ENCODE assay signal across 1 cellular context in the genomic region with DNA sequence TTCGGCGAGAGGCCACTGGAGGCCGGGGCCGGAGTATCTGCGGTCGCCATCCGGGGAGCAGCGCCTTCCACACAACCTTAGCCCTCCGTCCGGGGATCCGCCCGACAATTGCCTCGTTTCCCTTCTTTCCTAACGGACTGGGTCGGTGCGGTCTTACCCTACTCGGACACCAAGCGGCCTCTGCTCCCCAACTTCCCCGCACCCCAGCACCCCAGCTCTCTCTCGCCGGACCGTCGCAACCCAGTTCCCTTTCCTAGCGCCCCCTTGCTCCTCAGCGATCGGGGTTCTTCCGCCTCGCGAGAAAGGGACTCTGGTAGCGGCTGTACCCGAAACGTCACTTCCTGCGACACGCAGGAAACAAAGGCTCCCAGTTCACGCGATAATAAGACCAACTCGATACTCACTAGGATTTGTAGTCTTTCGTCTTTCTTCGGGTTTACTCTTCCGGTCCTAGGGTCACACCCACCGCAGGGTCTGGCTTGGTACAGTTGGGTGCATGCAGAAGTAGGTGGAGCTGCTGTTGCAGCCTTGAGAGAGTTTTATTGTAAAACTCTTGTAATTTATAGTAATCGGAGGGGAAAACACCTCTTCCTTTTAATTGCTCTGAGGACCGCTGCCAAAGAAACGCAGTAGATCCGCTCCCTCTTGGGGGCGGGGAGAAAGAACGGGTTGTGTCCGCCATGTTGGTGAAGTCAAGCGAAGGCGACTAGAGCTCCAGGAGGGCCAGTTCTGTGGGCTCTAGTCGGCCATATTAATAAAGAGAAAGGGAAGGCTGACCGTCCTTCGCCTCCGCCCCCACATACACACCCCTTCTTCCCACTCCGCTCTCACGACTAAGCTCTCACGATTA.
TF ChIP-seq lines count a peak whose summit lies in the region.

A gene (plus strand): TSS at position 741 of the 850 bp plus-strand sequence. CDS start 209 bp downstream, outside the sequence.
A gene with protein sequence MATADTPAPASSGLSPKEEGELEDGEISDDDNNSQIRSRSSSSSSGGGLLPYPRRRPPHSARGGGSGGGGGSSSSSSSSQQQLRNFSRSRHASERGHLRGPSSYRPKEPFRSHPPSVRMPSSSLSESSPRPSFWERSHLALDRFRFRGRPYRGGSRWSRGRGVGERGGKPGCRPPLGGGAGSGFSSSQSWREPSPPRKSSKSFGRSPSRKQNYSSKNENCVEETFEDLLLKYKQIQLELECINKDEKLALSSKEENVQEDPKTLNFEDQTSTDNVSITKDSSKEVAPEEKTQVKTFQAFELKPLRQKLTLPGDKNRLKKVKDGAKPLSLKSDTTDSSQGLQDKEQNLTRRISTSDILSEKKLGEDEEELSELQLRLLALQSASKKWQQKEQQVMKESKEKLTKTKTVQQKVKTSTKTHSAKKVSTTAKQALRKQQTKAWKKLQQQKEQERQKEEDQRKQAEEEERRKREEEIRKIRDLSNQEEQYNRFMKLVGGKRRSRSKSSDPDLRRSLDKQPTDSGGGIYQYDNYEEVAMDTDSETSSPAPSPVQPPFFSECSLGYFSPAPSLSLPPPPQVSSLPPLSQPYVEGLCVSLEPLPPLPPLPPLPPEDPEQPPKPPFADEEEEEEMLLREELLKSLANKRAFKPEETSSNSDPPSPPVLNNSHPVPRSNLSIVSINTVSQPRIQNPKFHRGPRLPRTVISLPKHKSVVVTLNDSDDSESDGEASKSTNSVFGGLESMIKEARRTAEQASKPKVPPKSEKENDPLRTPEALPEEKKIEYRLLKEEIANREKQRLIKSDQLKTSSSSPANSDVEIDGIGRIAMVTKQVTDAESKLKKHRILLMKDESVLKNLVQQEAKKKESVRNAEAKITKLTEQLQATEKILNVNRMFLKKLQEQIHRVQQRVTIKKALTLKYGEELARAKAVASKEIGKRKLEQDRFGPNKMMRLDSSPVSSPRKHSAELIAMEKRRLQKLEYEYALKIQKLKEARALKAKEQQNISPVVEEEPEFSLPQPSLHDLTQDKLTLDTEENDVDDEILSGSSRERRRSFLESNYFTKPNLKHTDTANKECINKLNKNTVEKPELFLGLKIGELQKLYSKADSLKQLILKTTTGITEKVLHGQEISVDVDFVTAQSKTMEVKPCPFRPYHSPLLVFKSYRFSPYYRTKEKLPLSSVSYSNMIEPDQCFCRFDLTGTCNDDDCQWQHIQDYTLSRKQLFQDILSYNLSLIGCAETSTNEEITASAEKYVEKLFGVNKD (N-terminal part only) (minus strand): TSS at position 288 of the 850 bp plus-strand sequence. CDS start 238 bp downstream, at position 50.

TF ChIP-seq in K562, 482 proteins besides CTCF, POLR2A, EP300 and RAD21 (continued from another document):
- TF ChIP-seq, protein P1, sequence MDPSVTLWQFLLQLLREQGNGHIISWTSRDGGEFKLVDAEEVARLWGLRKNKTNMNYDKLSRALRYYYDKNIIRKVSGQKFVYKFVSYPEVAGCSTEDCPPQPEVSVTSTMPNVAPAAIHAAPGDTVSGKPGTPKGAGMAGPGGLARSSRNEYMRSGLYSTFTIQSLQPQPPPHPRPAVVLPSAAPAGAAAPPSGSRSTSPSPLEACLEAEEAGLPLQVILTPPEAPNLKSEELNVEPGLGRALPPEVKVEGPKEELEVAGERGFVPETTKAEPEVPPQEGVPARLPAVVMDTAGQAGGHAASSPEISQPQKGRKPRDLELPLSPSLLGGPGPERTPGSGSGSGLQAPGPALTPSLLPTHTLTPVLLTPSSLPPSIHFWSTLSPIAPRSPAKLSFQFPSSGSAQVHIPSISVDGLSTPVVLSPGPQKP (CRISPR knock-in tag; IDR thresholded peaks at IDR 0.05): no peak
- TF ChIP-seq ARHGAP35 (IDR thresholded peaks at IDR 0.05; ENCODE audit: partially characterized antibody): peak; percentile 93
- TF ChIP-seq ZNF124 (CRISPR knock-in tag; IDR thresholded peaks at IDR 0.05): no peak
- TF ChIP-seq ZNF717 (CRISPR knock-in tag; IDR thresholded peaks at IDR 0.05): no peak
- no peak for TF ChIP-seq PHB2 (IDR thresholded peaks at IDR 0.05; ENCODE audit: low read depth)
- TF ChIP-seq, protein P2, sequence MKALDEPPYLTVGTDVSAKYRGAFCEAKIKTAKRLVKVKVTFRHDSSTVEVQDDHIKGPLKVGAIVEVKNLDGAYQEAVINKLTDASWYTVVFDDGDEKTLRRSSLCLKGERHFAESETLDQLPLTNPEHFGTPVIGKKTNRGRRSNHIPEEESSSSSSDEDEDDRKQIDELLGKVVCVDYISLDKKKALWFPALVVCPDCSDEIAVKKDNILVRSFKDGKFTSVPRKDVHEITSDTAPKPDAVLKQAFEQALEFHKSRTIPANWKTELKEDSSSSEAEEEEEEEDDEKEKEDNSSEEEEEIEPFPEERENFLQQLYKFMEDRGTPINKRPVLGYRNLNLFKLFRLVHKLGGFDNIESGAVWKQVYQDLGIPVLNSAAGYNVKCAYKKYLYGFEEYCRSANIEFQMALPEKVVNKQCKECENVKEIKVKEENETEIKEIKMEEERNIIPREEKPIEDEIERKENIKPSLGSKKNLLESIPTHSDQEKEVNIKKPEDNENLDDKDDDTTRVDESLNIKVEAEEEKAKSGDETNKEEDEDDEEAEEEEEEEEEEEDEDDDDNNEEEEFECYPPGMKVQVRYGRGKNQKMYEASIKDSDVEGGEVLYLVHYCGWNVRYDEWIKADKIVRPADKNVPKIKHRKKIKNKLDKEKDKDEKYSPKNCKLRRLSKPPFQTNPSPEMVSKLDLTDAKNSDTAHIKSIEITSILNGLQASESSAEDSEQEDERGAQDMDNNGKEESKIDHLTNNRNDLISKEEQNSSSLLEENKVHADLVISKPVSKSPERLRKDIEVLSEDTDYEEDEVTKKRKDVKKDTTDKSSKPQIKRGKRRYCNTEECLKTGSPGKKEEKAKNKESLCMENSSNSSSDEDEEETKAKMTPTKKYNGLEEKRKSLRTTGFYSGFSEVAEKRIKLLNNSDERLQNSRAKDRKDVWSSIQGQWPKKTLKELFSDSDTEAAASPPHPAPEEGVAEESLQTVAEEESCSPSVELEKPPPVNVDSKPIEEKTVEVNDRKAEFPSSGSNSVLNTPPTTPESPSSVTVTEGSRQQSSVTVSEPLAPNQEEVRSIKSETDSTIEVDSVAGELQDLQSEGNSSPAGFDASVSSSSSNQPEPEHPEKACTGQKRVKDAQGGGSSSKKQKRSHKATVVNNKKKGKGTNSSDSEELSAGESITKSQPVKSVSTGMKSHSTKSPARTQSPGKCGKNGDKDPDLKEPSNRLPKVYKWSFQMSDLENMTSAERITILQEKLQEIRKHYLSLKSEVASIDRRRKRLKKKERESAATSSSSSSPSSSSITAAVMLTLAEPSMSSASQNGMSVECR (CRISPR knock-in tag; IDR thresholded peaks at IDR 0.05): no peak; the same call in 1 of the 2 replicates
- no peak for TF ChIP-seq RBBP5 (IDR thresholded peaks at IDR 0.05; ENCODE audit: borderline replicate concordance, insufficient read depth, low read length, poor library complexity, severe bottlenecking)
- TF ChIP-seq CXXC5 (CRISPR knock-in tag; IDR thresholded peaks at IDR 0.05): peak; percentile 66
- no peak for TF ChIP-seq ZNF561 (CRISPR knock-in tag; conservative IDR thresholded peaks at IDR 0.05)
- peak; percentile 74 for TF ChIP-seq EP400 (IDR thresholded peaks at IDR 0.05)
- no peak; the same call in none of the 2 replicates for TF ChIP-seq CC2D1A (IDR thresholded peaks at IDR 0.05)
- TF ChIP-seq CREBBP (IDR thresholded peaks at IDR 0.05; ENCODE audit: low read depth, low read length): no peak
- TF ChIP-seq MAFK (IDR thresholded peaks at IDR 0.05; ENCODE audit: low read length): no peak
- TF ChIP-seq RBM25 (IDR thresholded peaks at IDR 0.05; ENCODE audit: low read depth, low read length, severe bottlenecking): peak; percentile 59
- TF ChIP-seq MEF2A (IDR thresholded peaks at IDR 0.05; ENCODE audit: control insufficient read depth, low read depth, low read length): no peak
- TF ChIP-seq, protein P3, sequence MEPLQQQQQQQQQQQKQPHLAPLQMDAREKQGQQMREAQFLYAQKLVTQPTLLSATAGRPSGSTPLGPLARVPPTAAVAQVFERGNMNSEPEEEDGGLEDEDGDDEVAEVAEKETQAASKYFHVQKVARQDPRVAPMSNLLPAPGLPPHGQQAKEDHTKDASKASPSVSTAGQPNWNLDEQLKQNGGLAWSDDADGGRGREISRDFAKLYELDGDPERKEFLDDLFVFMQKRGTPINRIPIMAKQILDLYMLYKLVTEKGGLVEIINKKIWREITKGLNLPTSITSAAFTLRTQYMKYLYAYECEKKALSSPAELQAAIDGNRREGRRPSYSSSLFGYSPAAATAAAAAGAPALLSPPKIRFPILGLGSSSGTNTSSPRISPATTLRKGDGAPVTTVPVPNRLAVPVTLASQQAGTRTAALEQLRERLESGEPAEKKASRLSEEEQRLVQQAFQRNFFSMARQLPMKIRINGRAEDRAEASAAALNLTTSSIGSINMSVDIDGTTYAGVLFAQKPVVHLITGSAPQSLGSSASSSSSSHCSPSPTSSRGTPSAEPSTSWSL (CRISPR knock-in tag; IDR thresholded peaks at IDR 0.05; ENCODE audit: borderline replicate concordance): no peak
- no peak for TF ChIP-seq CBFB (CRISPR knock-in tag; IDR thresholded peaks at IDR 0.05)
- TF ChIP-seq KLF1 (tag; IDR thresholded peaks at IDR 0.05): no peak
- TF ChIP-seq ZNF583 (CRISPR knock-in tag; IDR thresholded peaks at IDR 0.05): no peak
- no peak for TF ChIP-seq TCF3 (CRISPR knock-in tag; IDR thresholded peaks at IDR 0.05)
- TF ChIP-seq, protein P4, sequence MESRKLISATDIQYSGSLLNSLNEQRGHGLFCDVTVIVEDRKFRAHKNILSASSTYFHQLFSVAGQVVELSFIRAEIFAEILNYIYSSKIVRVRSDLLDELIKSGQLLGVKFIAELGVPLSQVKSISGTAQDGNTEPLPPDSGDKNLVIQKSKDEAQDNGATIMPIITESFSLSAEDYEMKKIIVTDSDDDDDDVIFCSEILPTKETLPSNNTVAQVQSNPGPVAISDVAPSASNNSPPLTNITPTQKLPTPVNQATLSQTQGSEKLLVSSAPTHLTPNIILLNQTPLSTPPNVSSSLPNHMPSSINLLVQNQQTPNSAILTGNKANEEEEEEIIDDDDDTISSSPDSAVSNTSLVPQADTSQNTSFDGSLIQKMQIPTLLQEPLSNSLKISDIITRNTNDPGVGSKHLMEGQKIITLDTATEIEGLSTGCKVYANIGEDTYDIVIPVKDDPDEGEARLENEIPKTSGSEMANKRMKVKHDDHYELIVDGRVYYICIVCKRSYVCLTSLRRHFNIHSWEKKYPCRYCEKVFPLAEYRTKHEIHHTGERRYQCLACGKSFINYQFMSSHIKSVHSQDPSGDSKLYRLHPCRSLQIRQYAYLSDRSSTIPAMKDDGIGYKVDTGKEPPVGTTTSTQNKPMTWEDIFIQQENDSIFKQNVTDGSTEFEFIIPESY (CRISPR knock-in tag; IDR thresholded peaks at IDR 0.05): no peak
- TF ChIP-seq, protein P5, sequence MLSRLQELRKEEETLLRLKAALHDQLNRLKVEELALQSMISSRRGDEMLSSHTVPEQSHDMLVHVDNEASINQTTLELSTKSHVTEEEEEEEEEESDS (CRISPR knock-in tag; IDR thresholded peaks at IDR 0.05): no peak
- no peak for TF ChIP-seq KDM1A (IDR thresholded peaks at IDR 0.05)
- TF ChIP-seq, protein P6, sequence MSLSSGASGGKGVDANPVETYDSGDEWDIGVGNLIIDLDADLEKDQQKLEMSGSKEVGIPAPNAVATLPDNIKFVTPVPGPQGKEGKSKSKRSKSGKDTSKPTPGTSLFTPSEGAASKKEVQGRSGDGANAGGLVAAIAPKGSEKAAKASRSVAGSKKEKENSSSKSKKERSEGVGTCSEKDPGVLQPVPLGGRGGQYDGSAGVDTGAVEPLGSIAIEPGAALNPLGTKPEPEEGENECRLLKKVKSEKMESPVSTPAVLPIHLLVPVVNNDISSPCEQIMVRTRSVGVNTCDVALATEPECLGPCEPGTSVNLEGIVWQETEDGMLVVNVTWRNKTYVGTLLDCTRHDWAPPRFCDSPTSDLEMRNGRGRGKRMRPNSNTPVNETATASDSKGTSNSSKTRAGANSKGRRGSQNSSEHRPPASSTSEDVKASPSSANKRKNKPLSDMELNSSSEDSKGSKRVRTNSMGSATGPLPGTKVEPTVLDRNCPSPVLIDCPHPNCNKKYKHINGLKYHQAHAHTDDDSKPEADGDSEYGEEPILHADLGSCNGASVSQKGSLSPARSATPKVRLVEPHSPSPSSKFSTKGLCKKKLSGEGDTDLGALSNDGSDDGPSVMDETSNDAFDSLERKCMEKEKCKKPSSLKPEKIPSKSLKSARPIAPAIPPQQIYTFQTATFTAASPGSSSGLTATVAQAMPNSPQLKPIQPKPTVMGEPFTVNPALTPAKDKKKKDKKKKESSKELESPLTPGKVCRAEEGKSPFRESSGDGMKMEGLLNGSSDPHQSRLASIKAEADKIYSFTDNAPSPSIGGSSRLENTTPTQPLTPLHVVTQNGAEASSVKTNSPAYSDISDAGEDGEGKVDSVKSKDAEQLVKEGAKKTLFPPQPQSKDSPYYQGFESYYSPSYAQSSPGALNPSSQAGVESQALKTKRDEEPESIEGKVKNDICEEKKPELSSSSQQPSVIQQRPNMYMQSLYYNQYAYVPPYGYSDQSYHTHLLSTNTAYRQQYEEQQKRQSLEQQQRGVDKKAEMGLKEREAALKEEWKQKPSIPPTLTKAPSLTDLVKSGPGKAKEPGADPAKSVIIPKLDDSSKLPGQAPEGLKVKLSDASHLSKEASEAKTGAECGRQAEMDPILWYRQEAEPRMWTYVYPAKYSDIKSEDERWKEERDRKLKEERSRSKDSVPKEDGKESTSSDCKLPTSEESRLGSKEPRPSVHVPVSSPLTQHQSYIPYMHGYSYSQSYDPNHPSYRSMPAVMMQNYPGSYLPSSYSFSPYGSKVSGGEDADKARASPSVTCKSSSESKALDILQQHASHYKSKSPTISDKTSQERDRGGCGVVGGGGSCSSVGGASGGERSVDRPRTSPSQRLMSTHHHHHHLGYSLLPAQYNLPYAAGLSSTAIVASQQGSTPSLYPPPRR (CRISPR knock-in tag; IDR thresholded peaks at IDR 0.05; ENCODE audit: borderline replicate concordance): no peak; the same call in 1 of the 2 replicates
